ENCODE assay signal across 2 cellular contexts in the genomic region with DNA sequence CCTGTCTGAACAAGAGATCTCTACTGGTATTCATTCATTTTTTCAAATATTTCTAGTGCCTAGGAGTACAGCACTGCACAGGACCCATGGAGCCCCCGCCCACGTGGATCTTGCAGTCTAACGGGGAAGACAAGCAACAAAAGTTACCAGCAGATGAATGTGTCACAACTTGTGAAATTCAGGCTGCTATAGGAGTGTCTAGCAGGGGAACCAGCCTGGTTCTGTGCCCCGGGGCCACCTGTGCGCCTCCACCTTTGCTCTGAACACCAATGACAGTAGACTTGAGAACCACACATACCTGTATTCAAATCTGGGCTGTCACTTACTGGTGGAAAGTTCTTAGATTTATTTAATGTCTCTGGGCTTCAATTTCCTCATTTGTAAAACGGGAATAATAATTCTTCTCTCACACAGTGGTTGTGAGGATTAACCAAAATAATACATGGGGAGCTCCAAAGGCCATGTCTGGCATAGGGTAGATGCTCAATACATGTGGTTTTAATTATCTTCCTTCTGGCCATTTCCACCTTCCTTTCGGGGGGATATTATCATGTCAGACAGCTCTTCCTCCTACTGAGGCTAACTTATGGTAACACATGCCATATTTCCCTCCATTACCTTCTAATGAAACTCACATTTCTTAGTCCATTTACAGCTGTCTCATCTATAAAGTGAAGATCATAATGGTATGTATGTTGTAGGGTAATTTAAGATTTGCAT.
TF ChIP-seq lines count a peak whose summit lies in the region.

No MANE protein-coding gene starts in this region.

TF ChIP-seq in SK-N-SH treated with all-trans-retinoic acid at 6 μM for 48 hours, 23 proteins besides CTCF, POLR2A, EP300 and RAD21 (continued from another document):
- TF ChIP-seq CSRNP3 (CRISPR knock-in tag; IDR thresholded peaks at IDR 0.05), result no peak
- 0 out of 2 replicates have a peak, but pooled peaks have one; percentile 35 for TF ChIP-seq ZNF70 (CRISPR knock-in tag; IDR thresholded peaks at IDR 0.05)
- TF ChIP-seq CSDC2 (CRISPR knock-in tag; IDR thresholded peaks at IDR 0.05), result no peak
- TF ChIP-seq TCF4 (CRISPR knock-in tag; IDR thresholded peaks at IDR 0.05; ENCODE audit: borderline replicate concordance), result peak; percentile 58

TF ChIP-seq in liver, 16 proteins besides CTCF, POLR2A, EP300 and RAD21 (continued from another document):
- TF ChIP-seq REST (IDR thresholded peaks at IDR 0.05) (no peak), HNF4A (conservative IDR thresholded peaks at IDR 0.05) (no peak), RXRA (IDR thresholded peaks at IDR 0.05) (no peak), FOXA1 (IDR thresholded peaks at IDR 0.05) (no peak), GABPA (IDR thresholded peaks at IDR 0.05 in 1 of 2, conservative IDR thresholded peaks at IDR 0.05 in 1 of 2) (no peak)
- TF ChIP-seq, protein P1, sequence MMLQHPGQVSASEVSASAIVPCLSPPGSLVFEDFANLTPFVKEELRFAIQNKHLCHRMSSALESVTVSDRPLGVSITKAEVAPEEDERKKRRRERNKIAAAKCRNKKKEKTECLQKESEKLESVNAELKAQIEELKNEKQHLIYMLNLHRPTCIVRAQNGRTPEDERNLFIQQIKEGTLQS (IDR thresholded peaks at IDR 0.05), result no peak
TF ChIP-seq in liver: peak in this region for 0.
